8 cellular contexts compared by ENCODE assay signal in the genomic region with DNA sequence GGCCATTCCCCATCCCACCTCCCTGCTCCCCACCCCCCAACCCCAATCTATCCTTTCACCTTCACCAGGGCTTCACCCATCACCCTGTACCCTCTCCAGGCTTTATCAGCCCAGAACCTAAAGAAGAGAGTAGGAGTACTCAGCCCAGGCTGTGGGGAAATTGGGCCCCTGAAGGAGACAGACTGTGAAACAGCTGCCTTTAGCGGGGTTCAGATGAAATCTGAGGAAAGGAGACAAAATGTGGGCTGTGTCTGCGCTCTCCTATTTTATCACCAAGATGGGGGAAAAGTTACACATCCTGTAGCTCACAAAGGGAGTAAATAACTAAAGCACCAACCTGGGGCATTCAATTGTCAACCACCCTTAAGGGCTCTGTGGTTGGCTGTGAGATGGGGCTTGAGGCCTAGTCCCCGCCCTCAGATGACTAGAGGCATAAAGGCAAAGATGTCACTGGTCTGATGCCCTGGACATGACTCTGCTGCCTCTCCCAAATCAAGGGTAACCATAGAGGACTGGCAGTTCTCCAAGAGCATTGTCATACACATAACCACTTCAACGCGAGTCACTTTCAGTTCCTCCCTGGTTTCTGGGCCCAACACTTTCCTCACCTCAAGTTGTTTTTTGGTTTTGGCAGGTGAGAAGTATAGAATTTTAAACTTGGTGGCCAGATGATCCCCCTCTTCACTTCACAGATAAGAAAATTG. TPM values are rescaled to one million over a fixed set of nuclear protein-coding genes. Genes with fewer than 3 reads are reported as not detected.
DNase-seq lines count a peak whose midpoint lies in the region; ATAC-seq and TF ChIP-seq lines count a peak whose summit lies in the region.

No MANE protein-coding gene starts in this region.

- H3K9me3 Mint-ChIP-seq in HFFc6, result no peaks in the 10 kb centered on the region
- H3K9me3 Mint-ChIP-seq in activated CD4-positive, alpha-beta memory T cell treated with anti-CD3 and anti-CD28 coated beads, Interleukin-2, amount 10 ng/mL, durations not matched to agents 7 days and 5 days, result no peaks in the 10 kb centered on the region

- H3K27ac Mint-ChIP-seq in HFFc6, result peak overlapping the region; percentile 82
- peak overlapping the region; percentile 60 for H3K27ac Mint-ChIP-seq in activated CD4-positive, alpha-beta memory T cell treated with anti-CD3 and anti-CD28 coated beads, Interleukin-2, amount 10 ng/mL, durations not matched to agents 7 days and 5 days

- in situ Hi-C loops in HAP-1 (cut with MboI; ENCODE audit: low sequenced_read_pairs), result no loop called here

- no peak overlapping the region for H3K4me3 ChIP-seq in HAP-1

- H3K27ac ChIP-seq in epithelial cell of prostate, result peak overlapping the region; percentile 88

- peaks cover 4% of the 10 kb centered on the region for H3K27me3 Mint-ChIP-seq in HFFc6 (ENCODE audit: insufficient read depth)
- H3K27me3 Mint-ChIP-seq in activated CD4-positive, alpha-beta memory T cell treated with anti-CD3 and anti-CD28 coated beads, Interleukin-2, amount 10 ng/mL, durations not matched to agents 7 days and 5 days, result no peaks in the 10 kb centered on the region

- ATAC-seq in GM18499 (IDR thresholded peaks at IDR 0.05; ENCODE audit: insufficient read depth, unreplicated experiment), result peak; percentile 87

- H3K36me3 Mint-ChIP-seq in HFFc6 (ENCODE audit: low read depth), result peaks cover 11% of the 10 kb centered on the region; the same call in 1 of the 2 replicates
- H3K36me3 Mint-ChIP-seq in activated CD4-positive, alpha-beta memory T cell treated with anti-CD3 and anti-CD28 coated beads, Interleukin-2, amount 10 ng/mL, durations not matched to agents 7 days and 5 days (ENCODE audit: low read depth), result peaks cover 49% of the 10 kb centered on the region

- H3K9me3 ChIP-seq in HAP-1, result no peaks in the 10 kb centered on the region

- no peaks in the 10 kb centered on the region for H3K4me1 ChIP-seq in HAP-1

- H3K27me3 ChIP-seq in HAP-1 (ENCODE audit: low read depth), result no peaks in the 10 kb centered on the region

- DNase-seq in HFFc6 (peak; percentile 91), MV-4-11 (lab: John Stamatoyannopoulos, UW) (peak; percentile 99), epithelial cell of prostate (ENCODE audit: low read depth, low spot score) (peak; percentile 77), pons (ENCODE audit: low spot score) (peak; percentile 54), NCI-H510A treated with DMSO at 0.1 percent for 48 hours (lab: John Stamatoyannopoulos, UW) (no peak), HAP-1 (ENCODE audit: low spot score in 2 of 2) (no peak)
- DNase-seq in activated CD4-positive, alpha-beta memory T cell treated with anti-CD3 and anti-CD28 coated beads, Interleukin-2, amount 10 ng/mL, durations not matched to agents 7 days and 5 days, result peak; percentile 71

- peaks cover 10% of the 10 kb centered on the region for H3K4me1 Mint-ChIP-seq in HFFc6 (ENCODE audit: low read depth)
- H3K4me1 Mint-ChIP-seq in activated CD4-positive, alpha-beta memory T cell treated with anti-CD3 and anti-CD28 coated beads, Interleukin-2, amount 10 ng/mL, durations not matched to agents 7 days and 5 days, result peaks cover 30% of the 10 kb centered on the region

- H3K36me3 ChIP-seq in HAP-1 (replicated peaks), result peaks cover 16% of the 10 kb centered on the region; the same call in 1 of the 2 replicates

- TF ChIP-seq CTCF in HFFc6 (IDR thresholded peaks at IDR 0.05), result no peak

- peak overlapping the region; percentile 32 for H3K4me3 Mint-ChIP-seq in HFFc6
- no peak overlapping the region for H3K4me3 Mint-ChIP-seq in activated CD4-positive, alpha-beta memory T cell treated with anti-CD3 and anti-CD28 coated beads, Interleukin-2, amount 10 ng/mL, durations not matched to agents 7 days and 5 days

- CTCF ChIA-PET in activated CD4-positive, alpha-beta memory T cell treated with anti-CD3 and anti-CD28 coated beads, Interleukin-2, amount 10 ng/mL, durations not matched to agents 7 days and 5 days (lab: Charles Lee), result interaction anchor here (1.0 to 1.7 kb wide), 4 partner anchors 29 to 182 kb away, joined by 3 to 5 read pairs (median 4); a partner anchor contains a TSS

- POLR2A ChIA-PET in activated CD4-positive, alpha-beta memory T cell treated with anti-CD3 and anti-CD28 coated beads, Interleukin-2, amount 10 ng/mL, durations not matched to agents 7 days and 5 days (lab: Charles Lee), result interaction anchor here (0.9 to 3.7 kb wide), 6 partner anchors 8 to 179 kb away, joined by 3 to 16 read pairs (median 4); a partner anchor contains a TSS

RNA-seq across cellular contexts. Expression of a gene that starts 30.0 kb away (rescaled TPM):
- total RNA-seq in HFFc6 (2021; fragmentation: NEBNext Ultra II Directional; extraction: Animal tissue kit (Norgen Biotek cat#: 25700)), result 1 to 10 TPM; 5.0 to 7.0 (median 6.1) TPM
- 10 to 100 TPM; 24.9 to 25.3 TPM for total RNA-seq in activated CD4-positive, alpha-beta memory T cell treated with anti-CD3 and anti-CD28 coated beads, Interleukin-2, amount 10 ng/mL, durations not matched to agents 7 days and 5 days

Comparison
In these comparisons a context has a peak if more than half of its experiments do, and no peak if none do; other contexts are left out.
1. DNase-seq: peak in HFFc6 (single experiment), MV-4-11 (single experiment), activated CD4-positive, alpha-beta memory T cell treated with anti-CD3 and anti-CD28 coated beads, Interleukin-2, amount 10 ng/mL, durations not matched to agents 7 days and 5 days (single experiment), epithelial cell of prostate (single experiment) and pons (single experiment); none in NCI-H510A treated with DMSO at 0.1 percent for 48 hours (single experiment) and HAP-1 (0 of 2).